In genomic region chr11:129259950-129260349, GRCh38 we compare ENCODE assay signal across 22 cellular contexts.
DNase-seq lines count a peak whose midpoint lies in the region; ATAC-seq and TF ChIP-seq lines count a peak whose summit lies in the region.
"Had no signal": no experiment of that assay in that cellular context is flagged by ENCODE, and none has a peak within 500 bp of the region (broad histone marks: within the 10 kb centered on the region; RNA-seq: fewer than 3 reads in every experiment).

No MANE protein-coding gene starts in this region.

- no peak overlapping the region for H3K4me3 ChIP-seq in choroid plexus epithelial cell (ENCODE audit: low read depth, low read length)
- H3K4me3 ChIP-seq: adrenal gland, psoas muscle had no signal

- H3K23ac ChIP-seq in H9 (ENCODE audit: insufficient read length, low read depth, low read length), result no peak overlapping the region

- peaks cover 6% of the 10 kb centered on the region for H3K4me1 ChIP-seq in H9 (ENCODE audit: insufficient read depth, low read length)
- H3K4me1 ChIP-seq: psoas muscle had no signal

- no peak overlapping the region for H3K4ac ChIP-seq in H9 (ENCODE audit: low read depth, low read length)

- no peak overlapping the region for H3K4me2 ChIP-seq in H9 (ENCODE audit: insufficient read depth, insufficient read length, low read length)

- no peak overlapping the region for H2BK15ac ChIP-seq in H9 (ENCODE audit: low read depth, low read length)

- no peak overlapping the region for H2BK12ac ChIP-seq in H9 (ENCODE audit: insufficient read length, low read depth, low read length)

- H3K9me3 ChIP-seq in H9 (ENCODE audit: control insufficient read depth, low read depth, low read length), result no peaks in the 10 kb centered on the region
- H3K9me3 ChIP-seq: adrenal gland, psoas muscle had no signal

- peak; percentile 72 for ATAC-seq in left lobe of liver
- ATAC-seq in natural killer cell treated with Interleukin-12 subunit alpha and Interleukin-12 subunit beta and Interleukin-15 and Interleukin-18, amount 100 ng/mL, for 72 hours, result no peak
- no peak for ATAC-seq in GM18867 (IDR thresholded peaks at IDR 0.05; ENCODE audit: unreplicated experiment)
- ATAC-seq: psoas muscle; stimulated activated naive CD8-positive, alpha-beta T cell treated with anti-CD3 and anti-CD28 coated beads, Interleukin-15, Interleukin-2, amounts not matched to agents 100 U/mL and 50 U/mL, for 24 hours had no signal

- H2BK5ac ChIP-seq in H9 (ENCODE audit: insufficient read length, low read length), result no peak overlapping the region

- peaks cover 52 to 69% of the 10 kb centered on the region in 2 experiments for H3K4me1 Mint-ChIP-seq in H9
- peaks cover 28% of the 10 kb centered on the region for H3K4me1 Mint-ChIP-seq in progenitor cell of endocrine pancreas (ENCODE audit: low read depth)
- peaks cover 0 to 2% of the 10 kb centered on the region in 2 donors for H3K4me1 Mint-ChIP-seq in natural killer cell treated with Interleukin-12 subunit alpha and Interleukin-12 subunit beta and Interleukin-15 and Interleukin-18, amount 100 ng/mL, for 72 hours (ENCODE audit: low read depth in 2 of 2)
- H3K4me1 Mint-ChIP-seq in activated CD4-positive, alpha-beta T cell treated with anti-CD3 and anti-CD28 coated beads, Interleukin-2, amount 10 ng/mL, durations not matched to agents 7 days and 5 days, result no peaks in the 10 kb centered on the region
- H3K4me1 Mint-ChIP-seq: CD8-positive, alpha-beta memory T cell had no signal

- H3K79me1 ChIP-seq in H9 (ENCODE audit: insufficient read depth, low read depth, low read length, poor library complexity, severe bottlenecking), result no peaks in the 10 kb centered on the region

- no peaks in the 10 kb centered on the region for H3K23me2 ChIP-seq in H9 (ENCODE audit: insufficient read length, low read depth, low read length, poor library complexity, severe bottlenecking)

- no peak overlapping the region for H2AK5ac ChIP-seq in H9 (ENCODE audit: insufficient read length, low read length)

- no peak overlapping the region for H2BK120ac ChIP-seq in H9 (ENCODE audit: low read depth, low read length, poor library complexity, severe bottlenecking)

- WGBS in H9 (ENCODE audit: extremely low coverage, insufficient read length, low lambda C conversion rate), result 100% methylated on average over 1 of the region's 3 CpGs

- no peaks in the 10 kb centered on the region for H3K9me3 Mint-ChIP-seq in H9
- peaks cover 3% of the 10 kb centered on the region for H3K9me3 Mint-ChIP-seq in progenitor cell of endocrine pancreas (ENCODE audit: low read depth)
- no peaks in the 10 kb centered on the region for H3K9me3 Mint-ChIP-seq in natural killer cell treated with Interleukin-12 subunit alpha and Interleukin-12 subunit beta and Interleukin-15 and Interleukin-18, amount 100 ng/mL, for 72 hours
- H3K9me3 Mint-ChIP-seq in activated CD4-positive, alpha-beta T cell treated with anti-CD3 and anti-CD28 coated beads, Interleukin-2, amount 10 ng/mL, durations not matched to agents 7 days and 5 days, result no peaks in the 10 kb centered on the region
- H3K9me3 Mint-ChIP-seq: activated T-helper 2 cell treated with anti-CD3 and anti-CD28 coated beads, Interferon-gamma antibody, Interleukin-2, Interleukin-4, amounts not matched to agents 10 μg/mL and 5 μg/mL and 100 μg/mL, durations not matched to agents 14 hours and 24 hours and 36 hours had no signal

- H3K36me3 Mint-ChIP-seq in H9 (ENCODE audit: insufficient read depth in 1 of 3, low read depth in 3 of 3) (peaks cover 0 to 3% (median 0%) of the 10 kb centered on the region in 3 experiments; a peak in 2 of 7 replicates), progenitor cell of endocrine pancreas (ENCODE audit: insufficient read depth) (peaks cover 5% of the 10 kb centered on the region)
- H3K36me3 Mint-ChIP-seq in natural killer cell treated with Interleukin-12 subunit alpha and Interleukin-12 subunit beta and Interleukin-15 and Interleukin-18, amount 100 ng/mL, for 72 hours, result no peaks in the 10 kb centered on the region
- no peaks in the 10 kb centered on the region for H3K36me3 Mint-ChIP-seq in activated CD4-positive, alpha-beta T cell treated with anti-CD3 and anti-CD28 coated beads, Interleukin-2, amount 10 ng/mL, durations not matched to agents 7 days and 5 days (ENCODE audit: low read depth)
- H3K36me3 Mint-ChIP-seq: CD8-positive, alpha-beta memory T cell had no signal

- DNase-seq in H9 (no peak), choroid plexus epithelial cell (ENCODE audit: low read depth) (peak; percentile 18), left lobe of liver (ENCODE audit: low spot score) (no peak), progenitor cell of endocrine pancreas (ENCODE audit: low spot score, unreplicated experiment) (no peak)
- DNase-seq in natural killer cell treated with Interleukin-12 subunit alpha and Interleukin-12 subunit beta and Interleukin-15 and Interleukin-18, amount 100 ng/mL, for 72 hours (ENCODE audit: low spot score), result no peak
- DNase-seq in stimulated activated naive CD4-positive, alpha-beta T cell treated with Interleukin-2 at 50 U/mL for 16 hours (lab: John Stamatoyannopoulos, UW), result no peak
- no peak for DNase-seq in activated CD4-positive, alpha-beta T cell treated with anti-CD3 and anti-CD28 coated beads, Interleukin-2, amount 10 ng/mL, durations not matched to agents 7 days and 5 days
- DNase-seq: activated CD4-positive, CD25-positive, alpha-beta regulatory T cell; adrenal gland; CD8-positive, alpha-beta memory T cell; EL; glutamatergic neuron; KBM-7; NCI-H1105; NK-92 treated with Interleukin-12 subunit alpha and Interleukin-12 subunit beta, amount 100 ng/mL, for 24 hours; psoas muscle; stimulated activated naive CD8-positive, alpha-beta T cell treated with anti-CD3 and anti-CD28 coated beads, Interleukin-15, Interleukin-2, amounts not matched to agents 100 U/mL and 50 U/mL, for 24 hours; T-helper 1 cell had no signal

- no peak overlapping the region for H3K14ac ChIP-seq in H9 (ENCODE audit: insufficient read depth, low read length)

- H3K27me3 ChIP-seq in H9 (ENCODE audit: insufficient read depth, low read length), result no peaks in the 10 kb centered on the region
- H3K27me3 ChIP-seq: adrenal gland had no signal

- POLR2A ChIA-PET in activated CD4-positive, alpha-beta T cell treated with anti-CD3 and anti-CD28 coated beads, Interleukin-2, amount 10 ng/mL, durations not matched to agents 7 days and 5 days (lab: Charles Lee), result no interaction called here

- no peak overlapping the region for H3K27ac ChIP-seq in H9 (ENCODE audit: insufficient read length, low read depth, low read length)
- H3K27ac ChIP-seq: adrenal gland, epithelial cell of prostate, HL-60, psoas muscle had no signal

- CTCF ChIA-PET in activated CD4-positive, alpha-beta T cell treated with anti-CD3 and anti-CD28 coated beads, Interleukin-2, amount 10 ng/mL, durations not matched to agents 7 days and 5 days (lab: Charles Lee), result interaction anchor here (0.6 kb wide), 1 partner anchor 941 kb away, joined by 3 read pairs; no protein-coding TSS in a partner anchor

- no peak overlapping the region for H2AFZ ChIP-seq in H9 (ENCODE audit: low read length)

- no peak overlapping the region for H3T11ph ChIP-seq in H9 (ENCODE audit: low read length)

- H3K9ac ChIP-seq in H9 (ENCODE audit: extremely low read depth, insufficient read length, low read length), result no peak overlapping the region

- no peaks in the 10 kb centered on the region for H3K27me3 Mint-ChIP-seq in H9 (ENCODE audit: low read depth)
- H3K27me3 Mint-ChIP-seq in progenitor cell of endocrine pancreas, result no peaks in the 10 kb centered on the region
- peaks cover 3 to 14% of the 10 kb centered on the region in 2 donors for H3K27me3 Mint-ChIP-seq in natural killer cell treated with Interleukin-12 subunit alpha and Interleukin-12 subunit beta and Interleukin-15 and Interleukin-18, amount 100 ng/mL, for 72 hours
- no peaks in the 10 kb centered on the region for H3K27me3 Mint-ChIP-seq in activated CD4-positive, alpha-beta T cell treated with anti-CD3 and anti-CD28 coated beads, Interleukin-2, amount 10 ng/mL, durations not matched to agents 7 days and 5 days

- no peak overlapping the region for H3K4me3 Mint-ChIP-seq in H9
- no peak overlapping the region for H3K4me3 Mint-ChIP-seq in progenitor cell of endocrine pancreas (ENCODE audit: low read depth)
- no peak overlapping the region for H3K4me3 Mint-ChIP-seq in natural killer cell treated with Interleukin-12 subunit alpha and Interleukin-12 subunit beta and Interleukin-15 and Interleukin-18, amount 100 ng/mL, for 72 hours
- H3K4me3 Mint-ChIP-seq in activated CD4-positive, alpha-beta T cell treated with anti-CD3 and anti-CD28 coated beads, Interleukin-2, amount 10 ng/mL, durations not matched to agents 7 days and 5 days, result no peak overlapping the region
- H3K4me3 Mint-ChIP-seq: CD8-positive, alpha-beta memory T cell had no signal

- TF ChIP-seq CTCF in H9 (conservative IDR thresholded peaks at IDR 0.05) (no peak), choroid plexus epithelial cell (conservative IDR thresholded peaks at IDR 0.05; ENCODE audit: low read depth, low read length) (no peak), progenitor cell of endocrine pancreas (IDR thresholded peaks at IDR 0.05; ENCODE audit: unreplicated experiment) (no peak)

- H3K79me2 ChIP-seq in H9 (ENCODE audit: insufficient read depth, low read length), result peaks cover 3% of the 10 kb centered on the region; the same call in 1 of the 2 replicates

- peak overlapping the region in 2 of 3 experiments; percentile 68 to 76; a peak in 3 of 7 replicates for H3K27ac Mint-ChIP-seq in H9
- peak overlapping the region; percentile 47 for H3K27ac Mint-ChIP-seq in progenitor cell of endocrine pancreas
- no peak overlapping the region for H3K27ac Mint-ChIP-seq in natural killer cell treated with Interleukin-12 subunit alpha and Interleukin-12 subunit beta and Interleukin-15 and Interleukin-18, amount 100 ng/mL, for 72 hours
- H3K27ac Mint-ChIP-seq in activated CD4-positive, alpha-beta T cell treated with anti-CD3 and anti-CD28 coated beads, Interleukin-2, amount 10 ng/mL, durations not matched to agents 7 days and 5 days, result no peak overlapping the region
- H3K27ac Mint-ChIP-seq: activated T-helper 2 cell treated with anti-CD3 and anti-CD28 coated beads, Interferon-gamma antibody, Interleukin-2, Interleukin-4, amounts not matched to agents 10 μg/mL and 5 μg/mL and 100 μg/mL, durations not matched to agents 14 hours and 24 hours and 36 hours; CD8-positive, alpha-beta memory T cell had no signal

- no peak overlapping the region for H2BK20ac ChIP-seq in H9 (ENCODE audit: low read depth, low read length, poor library complexity, severe bottlenecking)

- no peak overlapping the region for H4K5ac ChIP-seq in H9 (ENCODE audit: insufficient read length, low read depth, low read length)

- no peak overlapping the region for H3K18ac ChIP-seq in H9 (ENCODE audit: insufficient read length, low read depth, low read length)

- H4K91ac ChIP-seq in H9 (ENCODE audit: insufficient read length, low read depth, low read length), result no peak overlapping the region

- H4K20me1 ChIP-seq in H9 (ENCODE audit: control insufficient read depth, insufficient read depth, insufficient read length), result no peaks in the 10 kb centered on the region

- H3K56ac ChIP-seq in H9 (ENCODE audit: insufficient read length, low read depth, low read length), result no peak overlapping the region

- no peak overlapping the region for H4K8ac ChIP-seq in H9 (replicated peaks; ENCODE audit: insufficient read length, low read depth, low read length)

Comparison
In these comparisons a context has a peak if more than half of its experiments do, and no peak if none do; other contexts are left out.
1. H3K27ac Mint-ChIP-seq: peak in H9 (2 of 3) and progenitor cell of endocrine pancreas (single experiment); none in natural killer cell treated with Interleukin-12 subunit alpha and Interleukin-12 subunit beta and Interleukin-15 and Interleukin-18, amount 100 ng/mL, for 72 hours (0 of 2) and activated CD4-positive, alpha-beta T cell treated with anti-CD3 and anti-CD28 coated beads, Interleukin-2, amount 10 ng/mL, durations not matched to agents 7 days and 5 days (single experiment).